Comparison of ENCODE assay signal across 20 cellular contexts in the genomic region with DNA sequence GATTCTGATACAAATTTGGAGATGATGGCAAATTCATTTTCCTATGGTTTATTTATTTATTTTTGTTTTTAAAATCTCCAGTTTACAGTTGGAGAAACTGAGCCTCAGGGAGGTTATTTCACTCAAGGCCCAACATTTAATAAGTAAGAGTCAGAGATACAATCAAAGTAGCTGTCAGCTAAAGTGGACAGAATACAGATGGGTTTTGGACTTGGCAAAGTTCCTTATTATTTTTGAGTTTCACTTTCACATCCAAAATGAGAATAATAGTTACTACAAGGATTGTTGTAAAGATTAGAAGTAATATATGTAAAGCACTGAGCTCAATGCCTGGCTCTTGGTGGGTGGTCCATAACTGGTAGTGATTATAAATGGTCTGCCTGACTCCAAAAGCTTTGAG.
DNase-seq lines count a peak whose midpoint lies in the region; ATAC-seq and TF ChIP-seq lines count a peak whose summit lies in the region.
"Had no signal": no experiment of that assay in that cellular context is flagged by ENCODE, and none has a peak within 500 bp of the region (broad histone marks: within the 10 kb centered on the region; RNA-seq: fewer than 3 reads in every experiment).

No MANE protein-coding gene starts in this region.

- no peak overlapping the region for H3K4me3 Mint-ChIP-seq in memory B cell
- H3K4me3 Mint-ChIP-seq in natural killer cell treated with Interleukin-12 subunit alpha and Interleukin-12 subunit beta and Interleukin-15 and Interleukin-18, amount 100 ng/mL, for 72 hours, result no peak overlapping the region

- no peaks in the 10 kb centered on the region for H3K9me3 ChIP-seq in lower lobe of right lung
- H3K9me3 ChIP-seq: MG63, SJCRH30 had no signal

- no peaks in the 10 kb centered on the region for H3K36me3 Mint-ChIP-seq in memory B cell
- H3K36me3 Mint-ChIP-seq in natural killer cell treated with Interleukin-12 subunit alpha and Interleukin-12 subunit beta and Interleukin-15 and Interleukin-18, amount 100 ng/mL, for 72 hours, result no peaks in the 10 kb centered on the region

- no peaks in the 10 kb centered on the region for H3K27me3 Mint-ChIP-seq in memory B cell
- no peaks in the 10 kb centered on the region for H3K27me3 Mint-ChIP-seq in natural killer cell treated with Interleukin-12 subunit alpha and Interleukin-12 subunit beta and Interleukin-15 and Interleukin-18, amount 100 ng/mL, for 72 hours

- no peak for TF ChIP-seq CTCF in lower lobe of right lung (IDR thresholded peaks at IDR 0.05)

- H3K27ac Mint-ChIP-seq in memory B cell, result no peak overlapping the region
- no peak overlapping the region for H3K27ac Mint-ChIP-seq in natural killer cell treated with Interleukin-12 subunit alpha and Interleukin-12 subunit beta and Interleukin-15 and Interleukin-18, amount 100 ng/mL, for 72 hours

- no peaks in the 10 kb centered on the region for H3K9me3 Mint-ChIP-seq in memory B cell
- no peaks in the 10 kb centered on the region for H3K9me3 Mint-ChIP-seq in natural killer cell treated with Interleukin-12 subunit alpha and Interleukin-12 subunit beta and Interleukin-15 and Interleukin-18, amount 100 ng/mL, for 72 hours

- no peak overlapping the region for H3K27ac ChIP-seq in lower lobe of right lung
- H3K27ac ChIP-seq: C4-2B, SJCRH30 had no signal

- H3K36me3 ChIP-seq in lower lobe of right lung, result no peaks in the 10 kb centered on the region
- H3K36me3 ChIP-seq: MG63, SJCRH30 had no signal

- ATAC-seq in memory B cell (ENCODE audit: low read depth) (peak; percentile 47), lower lobe of right lung (no peak), GM18519 (IDR thresholded peaks at IDR 0.05; ENCODE audit: low FRiP score, unreplicated experiment) (no peak)
- no peak for ATAC-seq in natural killer cell treated with Interleukin-12 subunit alpha and Interleukin-12 subunit beta and Interleukin-15 and Interleukin-18, amount 100 ng/mL, for 72 hours

- no peaks in the 10 kb centered on the region for H3K27me3 ChIP-seq in lower lobe of right lung (ENCODE audit: low read depth)
- H3K27me3 ChIP-seq: MG63, SJCRH30 had no signal

- DNase-seq in NOMO-1 treated with DMSO at 0.1 percent for 48 hours (lab: John Stamatoyannopoulos, UW; ENCODE audit: unreplicated experiment) (peak; percentile 41), NOMO-1 treated with dmso at 0.1 percent for 144 hours (lab: John Stamatoyannopoulos, UW; ENCODE audit: unreplicated experiment) (no peak), dedifferentiated amniotic fluid mesenchymal stem cell (ENCODE audit: extremely low spot score) (peak; percentile 40), memory B cell (ENCODE audit: low spot score in 2 of 2) (no peak), DMS 273 (lab: John Stamatoyannopoulos, UW; ENCODE audit: unreplicated experiment) (no peak), lower lobe of right lung (no peak)
- no peak for DNase-seq in natural killer cell treated with Interleukin-12 subunit alpha and Interleukin-12 subunit beta and Interleukin-15 and Interleukin-18, amount 100 ng/mL, for 72 hours (ENCODE audit: low spot score)
- DNase-seq: 8988T; DMS79; MG63; NCI-H1105; NCI-H146; NCI-H2029; NCI-H226; NCI-H524; NCI-H774; NK-92 treated with Interleukin-12 subunit alpha and Interleukin-12 subunit beta, amount 100 ng/mL, for 24 hours; SJCRH30 had no signal

- no peak overlapping the region for H3K4me3 ChIP-seq in lower lobe of right lung
- H3K4me3 ChIP-seq: MG63, SJCRH30 had no signal

- peaks cover 10% of the 10 kb centered on the region for H3K4me1 Mint-ChIP-seq in memory B cell
- H3K4me1 Mint-ChIP-seq in natural killer cell treated with Interleukin-12 subunit alpha and Interleukin-12 subunit beta and Interleukin-15 and Interleukin-18, amount 100 ng/mL, for 72 hours (ENCODE audit: low read depth in 2 of 2), result no peaks in the 10 kb centered on the region

- no peaks in the 10 kb centered on the region for H3K4me1 ChIP-seq in lower lobe of right lung
- H3K4me1 ChIP-seq: SJCRH30 had no signal

- intact Hi-C loops in lower lobe of right lung (cut with DNase I), result no loop called here

Comparison
In these comparisons a context has a peak if more than half of its experiments do, and no peak if none do; other contexts are left out.
1. DNase-seq: peak in NOMO-1 treated with DMSO at 0.1 percent for 48 hours (single experiment) and dedifferentiated amniotic fluid mesenchymal stem cell (single experiment); none in NOMO-1 treated with dmso at 0.1 percent for 144 hours (single experiment), memory B cell (0 of 2), DMS 273 (single experiment), natural killer cell treated with Interleukin-12 subunit alpha and Interleukin-12 subunit beta and Interleukin-15 and Interleukin-18, amount 100 ng/mL, for 72 hours (single experiment) and lower lobe of right lung (single experiment).